Comparison of ENCODE assay signal across 26 cellular contexts in genomic region chr12:40013847-40014246, GRCh38.
"Had no signal": no experiment of that assay in that cellular context is flagged by ENCODE, and none has a peak within 500 bp of the region (broad histone marks: within the 10 kb centered on the region; RNA-seq: fewer than 3 reads in every experiment).

No MANE protein-coding gene starts in this region.

- H3K27me3 Mint-ChIP-seq: activated CD8-positive, alpha-beta memory T cell treated with anti-CD3 and anti-CD28 coated beads, Interleukin-2, amount 10 ng/mL, durations not matched to agents 7 days and 5 days; activated naive CD8-positive, alpha-beta T cell treated with anti-CD3 and anti-CD28 coated beads, Interleukin-2, amount 10 ng/mL, durations not matched to agents 7 days and 5 days; activated T-helper 17 cell treated with anti-CD3 and anti-CD28 coated beads, Interleukin-2, amount 50 U/mL, for 72 hours had no signal

- ATAC-seq: activated CD8-positive, alpha-beta memory T cell treated with anti-CD3 and anti-CD28 coated beads, Interleukin-2, amount 10 ng/mL, durations not matched to agents 7 days and 5 days; activated T-helper 17 cell treated with anti-CD3 and anti-CD28 coated beads, Interleukin-2, amount 50 U/mL, for 72 hours; WTC11 had no signal

- H3K4me3 Mint-ChIP-seq: activated CD8-positive, alpha-beta memory T cell treated with anti-CD3 and anti-CD28 coated beads, Interleukin-2, amount 10 ng/mL, durations not matched to agents 7 days and 5 days; activated naive CD8-positive, alpha-beta T cell treated with anti-CD3 and anti-CD28 coated beads, Interleukin-2, amount 10 ng/mL, durations not matched to agents 7 days and 5 days; activated T-helper 17 cell treated with anti-CD3 and anti-CD28 coated beads, Interleukin-2, amount 50 U/mL, for 72 hours; T-helper 1 cell treated with Interleukin-12 subunit alpha and Interleukin-12 subunit beta and Interleukin-4 antibody, amounts not matched to agents 30 μg/mL and 1 μg/mL, for 36 hours; WTC11 had no signal

- H3K4me3 ChIP-seq: adrenal gland, PC-9 had no signal

- DNase-seq: activated CD4-positive, alpha-beta T cell treated with anti-CD3 and anti-CD28 coated beads for 48 hours; activated CD4-positive, alpha-beta T cell treated with anti-CD3 and anti-CD28 coated beads, Interleukin-2, amount 50 U/mL, for 48 hours; activated CD4-positive, CD25-positive, alpha-beta regulatory T cell treated with anti-CD3 and anti-CD28 coated beads, Interleukin-2, amount 50 U/mL, for 72 hours; activated CD8-positive, alpha-beta memory T cell treated with anti-CD3 and anti-CD28 coated beads, Interleukin-2, amount 10 ng/mL, durations not matched to agents 7 days and 5 days; activated gamma-delta T cell; activated naive CD4-positive, alpha-beta T cell treated with anti-CD3 and anti-CD28 coated beads, Interleukin-2, amount 50 U/mL, for 16 hours; activated naive CD8-positive, alpha-beta T cell treated with anti-CD3 and anti-CD28 coated beads, Interleukin-2, amount 10 ng/mL, durations not matched to agents 7 days and 5 days; activated T-cell treated with anti-CD3 and anti-CD28 coated beads, Interleukin-2, amount 50 U/mL, for 48 hours; adrenal gland; anterior cingulate cortex; caudate nucleus; NCI-H1105; NCI-H1436; NCI-H1694 treated with DMSO at 0.1 percent for 48 hours; NCI-H2029 treated with DMSO at 0.1 percent for 48 hours; NCI-H345; NCI-H510A; NCI-H526 treated with DMSO at 0.1 percent for 48 hours; NCI-H82; NK-92 treated with Interleukin-12 subunit alpha and Interleukin-12 subunit beta, amount 100 ng/mL, for 24 hours; PC-9; SHP77 treated with DMSO at 0.1 percent for 48 hours had no signal

- H3K27ac ChIP-seq: adrenal gland, KMS-11, PC-9 had no signal

- H3K9me3 Mint-ChIP-seq: activated naive CD8-positive, alpha-beta T cell treated with anti-CD3 and anti-CD28 coated beads, Interleukin-2, amount 10 ng/mL, durations not matched to agents 7 days and 5 days; activated T-helper 17 cell treated with anti-CD3 and anti-CD28 coated beads, Interleukin-2, amount 50 U/mL, for 72 hours; T-helper 1 cell treated with Interleukin-12 subunit alpha and Interleukin-12 subunit beta and Interleukin-4 antibody, amounts not matched to agents 30 μg/mL and 1 μg/mL, for 36 hours; WTC11 had no signal

- H3K36me3 Mint-ChIP-seq: WTC11 had no signal

- H3K27me3 ChIP-seq: adrenal gland had no signal

- H3K27ac Mint-ChIP-seq: activated CD8-positive, alpha-beta memory T cell treated with anti-CD3 and anti-CD28 coated beads, Interleukin-2, amount 10 ng/mL, durations not matched to agents 7 days and 5 days; activated naive CD8-positive, alpha-beta T cell treated with anti-CD3 and anti-CD28 coated beads, Interleukin-2, amount 10 ng/mL, durations not matched to agents 7 days and 5 days; activated T-helper 17 cell treated with anti-CD3 and anti-CD28 coated beads, Interleukin-2, amount 50 U/mL, for 72 hours; T-helper 1 cell treated with Interleukin-12 subunit alpha and Interleukin-12 subunit beta and Interleukin-4 antibody, amounts not matched to agents 30 μg/mL and 1 μg/mL, for 36 hours; WTC11 had no signal

- H3K36me3 ChIP-seq: adrenal gland had no signal

- H3K9me3 ChIP-seq: adrenal gland had no signal
